ENCODE assay signal across 8 cellular contexts in genomic region chr21:46639489-46640386, GRCh38. TPM values are rescaled to one million over a fixed set of nuclear protein-coding genes. Genes with fewer than 3 reads are reported as not detected.
DNase-seq lines count a peak whose midpoint lies in the region; ATAC-seq, FAIRE-seq and TF ChIP-seq lines count a peak whose summit lies in the region.

No MANE protein-coding gene starts in this region.

- H3K27me3 ChIP-seq in astrocyte (ENCODE audit: insufficient read depth, low read length): no peaks in the 10 kb centered on the region
- no peaks in the 10 kb centered on the region for H3K27me3 ChIP-seq in thyroid gland

- H3K9me3 ChIP-seq in astrocyte (ENCODE audit: insufficient read depth, low read depth, low read length) (no peaks in the 10 kb centered on the region), thyroid gland (no peaks in the 10 kb centered on the region)

- H3K27me3 Mint-ChIP-seq in astrocyte (ENCODE audit: low read depth, unreplicated experiment): no peaks in the 10 kb centered on the region

- no peaks in the 10 kb centered on the region for H3K9me3 Mint-ChIP-seq in astrocyte (ENCODE audit: unreplicated experiment)

- peak overlapping the region; percentile 77 for H3K4me2 ChIP-seq in astrocyte (ENCODE audit: low read length)

- H3K27ac ChIP-seq in astrocyte (ENCODE audit: low read depth, low read length) (no peak overlapping the region), thyroid gland (no peak overlapping the region)

- H4K20me1 ChIP-seq in astrocyte (ENCODE audit: insufficient read depth, low read length): peaks cover 67% of the 10 kb centered on the region

- H3K4me3 ChIP-seq in astrocyte (ENCODE audit: insufficient read depth, low read depth, low read length): no peak overlapping the region
- no peak overlapping the region for H3K4me3 ChIP-seq in thyroid gland (replicated peaks in 1 of 3)

- in situ Hi-C loops in Caki2 (cut with HindIII; ENCODE audit: low pct_unique_long_range_greater_than_20kb, low sequenced_read_pairs): no loop called here

- intact Hi-C loops in thyroid gland (cut with DNase I): no loop called here

- H2AFZ ChIP-seq in astrocyte (ENCODE audit: low read depth, low read length): no peak overlapping the region

- 90 to 92% methylated on average over 8 of the region's 8 CpGs for WGBS in thyroid gland, 2 donors

- no peak for TF ChIP-seq POLR2A in thyroid gland (IDR thresholded peaks at IDR 0.05)

- ATAC-seq in HG03196 (IDR thresholded peaks at IDR 0.05; ENCODE audit: unreplicated experiment) (no peak), GM18519 (IDR thresholded peaks at IDR 0.05; ENCODE audit: low FRiP score, unreplicated experiment) (no peak)

- no peak overlapping the region for H3K9ac ChIP-seq in astrocyte (ENCODE audit: low read length)

- DNase-seq in Caki2 (ENCODE audit: low read depth): peak; percentile 13
- peak; percentile 9 for DNase-seq in LoVo (ENCODE audit: low spot score)
- no peak for DNase-seq in astrocyte (ENCODE audit: low read depth)
- peak; percentile 65 for DNase-seq in medulla oblongata (ENCODE audit: extremely low spot score)
- no peak for DNase-seq in thyroid gland
- DNase-seq in activated effector memory CD4-positive, alpha-beta T cell treated with anti-CD3 and anti-CD28 coated beads, Interleukin-2, amount 50 U/mL, for 16 hours: no peak

- FAIRE-seq in astrocyte (lab: Jason Lieb, UNC): no peak

- peaks cover 30% of the 10 kb centered on the region for H3K4me1 Mint-ChIP-seq in astrocyte (ENCODE audit: low read depth, unreplicated experiment)

- H3K79me2 ChIP-seq in astrocyte (ENCODE audit: insufficient read depth, low read length): peaks cover 68% of the 10 kb centered on the region

- H3K27ac Mint-ChIP-seq in astrocyte (ENCODE audit: unreplicated experiment): no peak overlapping the region

- peak overlapping the region; percentile 79 for H3K4me3 Mint-ChIP-seq in astrocyte (ENCODE audit: unreplicated experiment)

- H3K36me3 Mint-ChIP-seq in astrocyte (ENCODE audit: low read depth, unreplicated experiment): peaks cover 21% of the 10 kb centered on the region

- peaks cover 24% of the 10 kb centered on the region for H3K4me1 ChIP-seq in astrocyte (ENCODE audit: insufficient read depth, low read length)
- H3K4me1 ChIP-seq in thyroid gland: peaks cover 16 to 34% of the 10 kb centered on the region in 2 donors

- TF ChIP-seq CTCF in astrocyte (IDR thresholded peaks at IDR 0.05; ENCODE audit: insufficient read depth, low read depth, low read length) (peak; percentile 39), thyroid gland (IDR thresholded peaks at IDR 0.05) (peak in 3 of 6 experiments; percentile 35 to 39 (median 37))

- H3K36me3 ChIP-seq in astrocyte (ENCODE audit: insufficient read depth, low read length): peaks cover 20% of the 10 kb centered on the region
- peaks cover 9 to 11% of the 10 kb centered on the region in 2 donors for H3K36me3 ChIP-seq in thyroid gland

RNA-seq across cellular contexts. Expression of gene PRMT2, which starts 4.3 kb away (rescaled TPM):
- 121 and 157 TPM in 2 replicates for total RNA-seq in Caki2 (2014; rRNA removed; shearing (Covaris generic); ENCODE audit: low replicate concordance)
- total RNA-seq in astrocyte (105 and 106 TPM in 2 replicates), thyroid gland (100 to 1,000 TPM in 2 of 4 donors, 10 to 100 TPM in 2; 94.6 to 112 (median 99.4) TPM)

RNA-seq across cellular contexts. Expression of gene S100B, which starts 34.9 kb away (rescaled TPM):
- not detected in 2 replicates for total RNA-seq in Caki2 (2014; rRNA removed; shearing (Covaris generic); ENCODE audit: low replicate concordance)
- total RNA-seq in astrocyte (1.0 and 2.0 TPM in 2 replicates), thyroid gland (1 to 10 TPM in 1 of 4 donors, under 1 TPM in 1, not detected in 2; 0.89 to 4.9 TPM)

Comparison
In these comparisons a context has a peak if more than half of its experiments do, and no peak if none do; other contexts are left out.
1. DNase-seq: peak in Caki2 (single experiment), LoVo (single experiment) and medulla oblongata (single experiment); none in astrocyte (single experiment), thyroid gland (0 of 2) and activated effector memory CD4-positive, alpha-beta T cell treated with anti-CD3 and anti-CD28 coated beads, Interleukin-2, amount 50 U/mL, for 16 hours (single experiment).